In the genomic region with DNA sequence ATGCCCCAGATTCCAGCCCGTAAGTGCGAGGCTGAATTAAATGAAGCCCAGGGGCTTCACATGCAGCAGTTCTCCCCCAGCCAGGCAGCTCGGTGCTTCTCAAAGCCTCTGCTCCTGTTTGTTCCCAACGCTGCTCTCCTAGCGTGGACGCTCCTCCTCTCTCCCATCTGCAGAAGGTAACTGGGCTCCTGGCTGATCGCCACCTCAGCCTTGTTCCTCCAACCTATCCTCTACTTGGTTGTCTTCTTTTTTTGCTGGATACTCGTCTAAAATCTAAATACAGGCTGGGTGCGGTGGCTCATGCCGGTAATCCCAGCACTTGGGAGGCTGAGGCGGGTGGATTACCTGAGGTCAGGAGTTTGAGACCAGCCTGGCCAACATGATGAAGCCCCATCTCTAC, we compare ENCODE assay signal across 18 cellular contexts.
DNase-seq lines count a peak whose midpoint lies in the region; ATAC-seq and TF ChIP-seq lines count a peak whose summit lies in the region.
"Had no signal": no experiment of that assay in that cellular context is flagged by ENCODE, and none has a peak within 500 bp of the region (broad histone marks: within the 10 kb centered on the region; RNA-seq: fewer than 3 reads in every experiment).

No MANE protein-coding gene starts in this region.

- DNase-seq in MCF 10A (ENCODE audit: unreplicated experiment) (no peak), breast epithelium (ENCODE audit: low spot score in 2 of 2) (no peak), GM23338 (ENCODE audit: low spot score) (no peak), islet precursor cell (peak; percentile 36), HPDE6-E6E7 (ENCODE audit: extremely low spot score) (no peak)
- DNase-seq: 8988T; ACHN; AML-193; C1 segment of cervical spinal cord; CD4-positive, alpha-beta memory T cell; COR-L47; DMS153; DND-41; GM23248; HCEC 1CT had no signal

- no peak overlapping the region for H3K4me3 Mint-ChIP-seq in MCF 10A (ENCODE audit: unreplicated experiment)
- H3K4me3 Mint-ChIP-seq in GM23338: no peak overlapping the region
- H3K4me3 Mint-ChIP-seq: CD4-positive, alpha-beta memory T cell had no signal

- H4K20me1 ChIP-seq in GM23338 (replicated peaks; ENCODE audit: insufficient read depth): no peaks in the 10 kb centered on the region

- CTCF ChIA-PET in MCF 10A (lab: Yijun Ruan, JAX): interaction anchor here (0.6 kb wide), 1 partner anchor 76 kb away, joined by 3 read pairs; no protein-coding TSS in a partner anchor

- H3F3A ChIP-seq in GM23338 (replicated peaks; ENCODE audit: low read depth): no peaks in the 10 kb centered on the region

- H3K27ac Mint-ChIP-seq in MCF 10A (ENCODE audit: low read depth, unreplicated experiment): peak overlapping the region; percentile 14
- H3K27ac Mint-ChIP-seq in GM23338: 0 out of 2 replicates have a peak overlapping the region, but pooled peaks have one; percentile 14
- H3K27ac Mint-ChIP-seq: CD4-positive, alpha-beta memory T cell had no signal

- H3K27me3 Mint-ChIP-seq in MCF 10A (ENCODE audit: insufficient read depth, unreplicated experiment): no peaks in the 10 kb centered on the region
- no peaks in the 10 kb centered on the region for H3K27me3 Mint-ChIP-seq in GM23338 (ENCODE audit: insufficient read depth, low read depth, poor library complexity)

- H3K27ac ChIP-seq in breast epithelium: no peak overlapping the region
- H3K27ac ChIP-seq in GM23338 (ENCODE audit: low read depth): no peak overlapping the region
- H3K27ac ChIP-seq: A549, GM23248 had no signal

- H3K4me1 ChIP-seq in breast epithelium: no peaks in the 10 kb centered on the region
- no peaks in the 10 kb centered on the region for H3K4me1 ChIP-seq in GM23338 (ENCODE audit: insufficient read depth)
- H3K4me1 ChIP-seq: A549 had no signal

- H3K4me2 ChIP-seq in GM23338: no peak overlapping the region
- H3K4me2 ChIP-seq: A549 had no signal

- no peak overlapping the region for H3K4me3 ChIP-seq in breast epithelium
- H3K4me3 ChIP-seq in GM23338: no peak overlapping the region
- H3K4me3 ChIP-seq: A549, GM23248 had no signal

- POLR2A ChIA-PET in MCF 10A (lab: Yijun Ruan, JAX): interaction anchor here (0.6 kb wide), 1 partner anchor 13 kb away, joined by 4 read pairs; no protein-coding TSS in a partner anchor

- intact Hi-C loops in MCF 10A (cut with micrococcal nuclease): no loop called here
- intact Hi-C loops in breast epithelium (cut with DNase I; ENCODE audit: low total_unique reads): no loop called here

- H3K4me1 Mint-ChIP-seq in MCF 10A (ENCODE audit: insufficient read depth, unreplicated experiment) (no peaks in the 10 kb centered on the region), GM23338 (no peaks in the 10 kb centered on the region)
- H3K4me1 Mint-ChIP-seq: CD4-positive, alpha-beta memory T cell had no signal

- H3K36me3 Mint-ChIP-seq in MCF 10A (ENCODE audit: insufficient read depth, unreplicated experiment): peaks cover 91% of the 10 kb centered on the region
- H3K36me3 Mint-ChIP-seq in GM23338 (ENCODE audit: low read depth): peaks cover 61% of the 10 kb centered on the region
- H3K36me3 Mint-ChIP-seq: CD4-positive, alpha-beta memory T cell had no signal

- no peaks in the 10 kb centered on the region for H3K9me2 ChIP-seq in GM23338 (ENCODE audit: insufficient read depth)

- no peaks in the 10 kb centered on the region for H3K9me3 ChIP-seq in breast epithelium
- H3K9me3 ChIP-seq: A549 had no signal

- H3K79me2 ChIP-seq in GM23338 (replicated peaks; ENCODE audit: insufficient read depth): no peaks in the 10 kb centered on the region

- H2AFZ ChIP-seq in GM23338: no peak overlapping the region
- H2AFZ ChIP-seq: GM23248 had no signal

- H3K9me3 Mint-ChIP-seq in MCF 10A (ENCODE audit: unreplicated experiment) (no peaks in the 10 kb centered on the region), GM23338 (no peaks in the 10 kb centered on the region)

- ATAC-seq in GM23338 (no peak), HG03025 (IDR thresholded peaks at IDR 0.05; ENCODE audit: low FRiP score, unreplicated experiment) (no peak), GM18517 (IDR thresholded peaks at IDR 0.05; ENCODE audit: unreplicated experiment) (no peak)
- ATAC-seq: A549 had no signal

- no TSS peak for BruUV-seq in MCF 10A (replicated peaks; lab: Mats Ljungman, UMichigan)

- H3K36me3 ChIP-seq in breast epithelium (peaks cover 4% of the 10 kb centered on the region), GM23338 (ENCODE audit: insufficient read depth) (peaks cover 39% of the 10 kb centered on the region)

- no peak for TF ChIP-seq CTCF in MCF 10A (IDR thresholded peaks at IDR 0.05; ENCODE audit: unreplicated experiment)
- TF ChIP-seq CTCF in breast epithelium (IDR thresholded peaks at IDR 0.05): no peak
- no peak for TF ChIP-seq CTCF in GM23338 (conservative IDR thresholded peaks at IDR 0.05; ENCODE audit: low read depth in 2 of 2)

- TF ChIP-seq POLR2A in breast epithelium (IDR thresholded peaks at IDR 0.05): no peak

- no peaks in the 10 kb centered on the region for H3K27me3 ChIP-seq in breast epithelium
- H3K27me3 ChIP-seq in GM23338 (ENCODE audit: insufficient read depth): no peaks in the 10 kb centered on the region

TF ChIP-seq in GM23338, 12 proteins besides CTCF, POLR2A, EP300 and RAD21 (continues in another document):
- no peak for TF ChIP-seq ZNF331 (CRISPR knock-in tag; IDR thresholded peaks at IDR 0.05; ENCODE audit: low read depth)
- no peak for TF ChIP-seq NANOG (IDR thresholded peaks at IDR 0.05; ENCODE audit: borderline replicate concordance)
- no peak for TF ChIP-seq STAT1 (IDR thresholded peaks at IDR 0.05; ENCODE audit: unreplicated experiment)
- no peak for TF ChIP-seq CREB1 (CRISPR knock-in tag; IDR thresholded peaks at IDR 0.05; ENCODE audit: low read depth)
- no peak for TF ChIP-seq EZH2phosphoT487 (IDR thresholded peaks at IDR 0.05; ENCODE audit: unreplicated experiment)
- TF ChIP-seq, protein P1, sequence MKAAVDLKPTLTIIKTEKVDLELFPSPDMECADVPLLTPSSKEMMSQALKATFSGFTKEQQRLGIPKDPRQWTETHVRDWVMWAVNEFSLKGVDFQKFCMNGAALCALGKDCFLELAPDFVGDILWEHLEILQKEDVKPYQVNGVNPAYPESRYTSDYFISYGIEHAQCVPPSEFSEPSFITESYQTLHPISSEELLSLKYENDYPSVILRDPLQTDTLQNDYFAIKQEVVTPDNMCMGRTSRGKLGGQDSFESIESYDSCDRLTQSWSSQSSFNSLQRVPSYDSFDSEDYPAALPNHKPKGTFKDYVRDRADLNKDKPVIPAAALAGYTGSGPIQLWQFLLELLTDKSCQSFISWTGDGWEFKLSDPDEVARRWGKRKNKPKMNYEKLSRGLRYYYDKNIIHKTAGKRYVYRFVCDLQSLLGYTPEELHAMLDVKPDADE (IDR thresholded peaks at IDR 0.05): no peak
- no peak for TF ChIP-seq JUNB (IDR thresholded peaks at IDR 0.05; ENCODE audit: unreplicated experiment)
- no peak for TF ChIP-seq POLR2AphosphoS5 (IDR thresholded peaks at IDR 0.05; ENCODE audit: low read depth)
- TF ChIP-seq, protein P2, sequence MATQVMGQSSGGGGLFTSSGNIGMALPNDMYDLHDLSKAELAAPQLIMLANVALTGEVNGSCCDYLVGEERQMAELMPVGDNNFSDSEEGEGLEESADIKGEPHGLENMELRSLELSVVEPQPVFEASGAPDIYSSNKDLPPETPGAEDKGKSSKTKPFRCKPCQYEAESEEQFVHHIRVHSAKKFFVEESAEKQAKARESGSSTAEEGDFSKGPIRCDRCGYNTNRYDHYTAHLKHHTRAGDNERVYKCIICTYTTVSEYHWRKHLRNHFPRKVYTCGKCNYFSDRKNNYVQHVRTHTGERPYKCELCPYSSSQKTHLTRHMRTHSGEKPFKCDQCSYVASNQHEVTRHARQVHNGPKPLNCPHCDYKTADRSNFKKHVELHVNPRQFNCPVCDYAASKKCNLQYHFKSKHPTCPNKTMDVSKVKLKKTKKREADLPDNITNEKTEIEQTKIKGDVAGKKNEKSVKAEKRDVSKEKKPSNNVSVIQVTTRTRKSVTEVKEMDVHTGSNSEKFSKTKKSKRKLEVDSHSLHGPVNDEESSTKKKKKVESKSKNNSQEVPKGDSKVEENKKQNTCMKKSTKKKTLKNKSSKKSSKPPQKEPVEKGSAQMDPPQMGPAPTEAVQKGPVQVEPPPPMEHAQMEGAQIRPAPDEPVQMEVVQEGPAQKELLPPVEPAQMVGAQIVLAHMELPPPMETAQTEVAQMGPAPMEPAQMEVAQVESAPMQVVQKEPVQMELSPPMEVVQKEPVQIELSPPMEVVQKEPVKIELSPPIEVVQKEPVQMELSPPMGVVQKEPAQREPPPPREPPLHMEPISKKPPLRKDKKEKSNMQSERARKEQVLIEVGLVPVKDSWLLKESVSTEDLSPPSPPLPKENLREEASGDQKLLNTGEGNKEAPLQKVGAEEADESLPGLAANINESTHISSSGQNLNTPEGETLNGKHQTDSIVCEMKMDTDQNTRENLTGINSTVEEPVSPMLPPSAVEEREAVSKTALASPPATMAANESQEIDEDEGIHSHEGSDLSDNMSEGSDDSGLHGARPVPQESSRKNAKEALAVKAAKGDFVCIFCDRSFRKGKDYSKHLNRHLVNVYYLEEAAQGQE (IDR thresholded peaks at IDR 0.05; ENCODE audit: unreplicated experiment): no peak
